Comparison of ENCODE assay signal across 8 cellular contexts in the genomic region with DNA sequence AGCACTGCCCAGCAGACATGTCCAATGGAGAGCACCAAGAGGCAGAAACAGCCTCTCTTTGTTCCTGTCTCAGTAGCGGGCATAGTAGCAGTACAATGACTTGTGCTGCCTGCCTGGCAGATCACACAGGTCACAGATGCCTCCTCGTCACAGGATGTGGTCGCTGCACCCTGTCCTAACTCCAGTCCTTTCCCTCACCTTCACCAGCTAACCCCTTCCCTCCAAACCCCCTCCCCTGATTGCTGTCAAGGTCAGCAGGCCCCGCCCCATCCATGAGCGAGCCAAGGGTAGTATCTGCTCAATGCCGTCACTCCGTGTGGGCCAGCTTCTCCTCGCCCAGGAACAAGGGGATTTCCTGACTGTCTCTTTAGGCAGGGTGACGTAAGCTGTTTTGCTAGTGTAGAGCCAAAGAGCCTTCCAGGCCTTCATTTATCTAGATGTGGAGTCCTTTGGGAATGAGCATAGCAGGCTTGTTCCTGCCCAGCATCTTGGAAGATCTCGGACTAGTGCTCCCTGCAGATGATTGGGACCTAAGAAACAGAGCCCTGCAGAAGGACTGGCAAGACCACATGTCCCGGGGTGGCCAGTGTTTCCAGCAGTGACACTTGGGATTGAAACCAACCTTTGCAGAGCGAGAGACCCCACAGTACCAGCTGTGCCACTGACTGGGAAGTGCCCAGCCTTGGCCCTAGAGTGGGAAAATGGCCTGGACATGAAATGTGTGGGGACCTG.
DNase-seq lines count a peak whose midpoint lies in the region; ATAC-seq and TF ChIP-seq lines count a peak whose summit lies in the region.

No MANE protein-coding gene starts in this region.

- POLR2A ChIA-PET in T-cell (lab: Charles Lee): interaction anchor here (0.6 to 2.6 kb wide), 4 partner anchors 76 to 428 kb away, joined by 3 to 11 read pairs (median 8); a partner anchor contains a TSS
- POLR2A ChIA-PET in activated naive CD8-positive, alpha-beta T cell treated with anti-CD3 and anti-CD28 coated beads, Interleukin-2, amount 10 ng/mL, durations not matched to agents 7 days and 5 days (lab: Charles Lee): interaction anchor here (0.5 to 3.6 kb wide), 6 partner anchors 12 to 898 kb away, joined by 3 to 57 read pairs (median 4); a partner anchor contains a TSS
- POLR2A ChIA-PET in RWPE1 (lab: Yijun Ruan, JAX; ENCODE audit: low non-redundant PET): no interaction called here

- no peak overlapping the region for H3K27ac ChIP-seq in RWPE1

- DNase-seq in GM19238 (ENCODE audit: insufficient read length, low spot score) (peak; percentile 37), T-cell (peak; percentile 56 to 97 (median 94)), hypothalamus (lab: John Stamatoyannopoulos, UW) (peak in 28 of 51 donors; percentile 15 to 79 (median 48)), NCI-H1048 (lab: John Stamatoyannopoulos, UW) (no peak), RWPE1 (ENCODE audit: low spot score) (no peak)
- peak; percentile 81 for DNase-seq in activated naive CD8-positive, alpha-beta T cell treated with anti-CD3 and anti-CD28 coated beads, Interleukin-2, amount 10 ng/mL, durations not matched to agents 7 days and 5 days
- DNase-seq in stimulated activated CD4-positive, alpha-beta T cell treated with anti-CD3 and anti-CD28 coated beads, TNF-alpha, amount 100 ng/mL, for 4 hours (ENCODE audit: low read depth in 3 of 3): peak; percentile 39 to 57 (median 40)

- peak; percentile 84 to 86 (median 86) for ATAC-seq in T-cell (replicated peaks in 1 of 4)
- peak; percentile 79 for ATAC-seq in activated naive CD8-positive, alpha-beta T cell treated with anti-CD3 and anti-CD28 coated beads, Interleukin-2, amount 10 ng/mL, durations not matched to agents 7 days and 5 days (ENCODE audit: low read depth)
- no peak for ATAC-seq in HG02798 (IDR thresholded peaks at IDR 0.05; ENCODE audit: poor library complexity, unreplicated experiment)

- H3K9me3 Mint-ChIP-seq in T-cell: no peaks in the 10 kb centered on the region
- peaks cover 2% of the 10 kb centered on the region for H3K9me3 Mint-ChIP-seq in activated naive CD8-positive, alpha-beta T cell treated with anti-CD3 and anti-CD28 coated beads, Interleukin-2, amount 10 ng/mL, durations not matched to agents 7 days and 5 days

- H3K4me3 Mint-ChIP-seq in T-cell: peak overlapping the region; percentile 73 to 87 (median 78)
- H3K4me3 Mint-ChIP-seq in activated naive CD8-positive, alpha-beta T cell treated with anti-CD3 and anti-CD28 coated beads, Interleukin-2, amount 10 ng/mL, durations not matched to agents 7 days and 5 days: peak overlapping the region; percentile 87

- peak overlapping the region; percentile 95 to 98 for H3K27ac Mint-ChIP-seq in T-cell
- H3K27ac Mint-ChIP-seq in activated naive CD8-positive, alpha-beta T cell treated with anti-CD3 and anti-CD28 coated beads, Interleukin-2, amount 10 ng/mL, durations not matched to agents 7 days and 5 days: peak overlapping the region; percentile 99

- CTCF ChIA-PET in T-cell (lab: Charles Lee): interaction anchor here in 1 of 2 donors (1.0 kb wide), 1 partner anchor 76 kb away, joined by 5 read pairs; a partner anchor contains a TSS
- CTCF ChIA-PET in RWPE1 (lab: Yijun Ruan, JAX): no interaction called here

- no peak for TF ChIP-seq CTCF in RWPE1 (conservative IDR thresholded peaks at IDR 0.05; ENCODE audit: low read depth)

- H3K4me1 Mint-ChIP-seq in T-cell: peaks cover 91 to 98% (median 91%) of the 10 kb centered on the region in 3 donors
- H3K4me1 Mint-ChIP-seq in activated naive CD8-positive, alpha-beta T cell treated with anti-CD3 and anti-CD28 coated beads, Interleukin-2, amount 10 ng/mL, durations not matched to agents 7 days and 5 days: peaks cover 40% of the 10 kb centered on the region

- no peaks in the 10 kb centered on the region for H3K27me3 Mint-ChIP-seq in T-cell
- H3K27me3 Mint-ChIP-seq in activated naive CD8-positive, alpha-beta T cell treated with anti-CD3 and anti-CD28 coated beads, Interleukin-2, amount 10 ng/mL, durations not matched to agents 7 days and 5 days: peaks cover 12% of the 10 kb centered on the region

- no peaks in the 10 kb centered on the region for H3K36me3 Mint-ChIP-seq in T-cell
- H3K36me3 Mint-ChIP-seq in activated naive CD8-positive, alpha-beta T cell treated with anti-CD3 and anti-CD28 coated beads, Interleukin-2, amount 10 ng/mL, durations not matched to agents 7 days and 5 days: peaks cover 1% of the 10 kb centered on the region

Comparison
In these comparisons a context has a peak if more than half of its experiments do, and no peak if none do; other contexts are left out.
1. DNase-seq: peak in GM19238 (single experiment), T-cell (34 of 34), activated naive CD8-positive, alpha-beta T cell treated with anti-CD3 and anti-CD28 coated beads, Interleukin-2, amount 10 ng/mL, durations not matched to agents 7 days and 5 days (single experiment), hypothalamus (28 of 51) and stimulated activated CD4-positive, alpha-beta T cell treated with anti-CD3 and anti-CD28 coated beads, TNF-alpha, amount 100 ng/mL, for 4 hours (3 of 3); none in NCI-H1048 (single experiment) and RWPE1 (single experiment).